Comparison of ENCODE assay signal across 16 cellular contexts in the genomic region with DNA sequence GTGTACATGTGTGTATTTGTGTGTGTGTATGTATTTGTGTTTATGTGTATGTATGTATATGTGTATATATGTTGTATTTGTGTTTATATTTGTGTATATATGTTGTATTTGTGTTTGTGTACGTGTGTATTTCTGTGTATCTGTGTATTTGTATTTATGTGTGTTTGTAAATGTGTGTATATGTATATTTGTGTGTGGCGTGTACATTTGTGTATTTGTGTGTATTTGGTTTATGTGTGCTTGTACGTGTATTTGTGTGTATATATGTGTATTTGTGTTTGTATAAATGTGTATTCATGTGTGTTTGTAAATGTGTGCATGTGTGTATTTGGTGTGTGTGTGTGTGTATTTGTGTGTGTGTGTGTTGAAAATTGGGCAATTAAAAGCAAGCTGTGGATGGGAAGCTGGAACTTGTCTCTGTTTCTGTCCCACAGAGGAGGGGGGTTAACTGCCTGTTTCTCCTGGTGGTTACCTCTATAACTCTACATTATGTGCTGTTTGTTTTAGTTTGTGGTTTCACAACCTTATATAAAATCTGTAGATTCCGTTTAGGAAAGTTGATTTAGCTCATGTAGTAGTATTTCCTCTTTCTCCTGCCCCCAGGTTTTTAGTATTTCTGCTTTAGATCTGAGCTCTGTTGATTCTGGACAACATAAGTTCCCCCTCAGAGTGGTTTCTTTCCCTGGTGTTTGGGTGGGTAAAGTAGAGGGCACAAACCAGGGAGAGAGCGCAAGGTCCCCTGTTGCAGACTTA. TPM values are rescaled to one million over a fixed set of nuclear protein-coding genes. Genes with fewer than 3 reads are reported as not detected.
DNase-seq lines count a peak whose midpoint lies in the region; ATAC-seq, FAIRE-seq and TF ChIP-seq lines count a peak whose summit lies in the region.
"Had no signal": no experiment of that assay in that cellular context is flagged by ENCODE, and none has a peak within 500 bp of the region (broad histone marks: within the 10 kb centered on the region; RNA-seq: fewer than 3 reads in every experiment).

No MANE protein-coding gene starts in this region.

- no peak overlapping the region for H3K4me3 ChIP-seq in small intestine (ENCODE audit: low read depth in 1 of 2, low read length in 2 of 2)
- H3K4me3 ChIP-seq: colonic mucosa had no signal

- no peak for TF ChIP-seq CTCF in glutamatergic neuron (IDR thresholded peaks at IDR 0.05; ENCODE audit: partially characterized antibody, unreplicated experiment)
- TF ChIP-seq CTCF in type B pancreatic cell (conservative IDR thresholded peaks at IDR 0.05) = no peak

- H3K4me1 ChIP-seq in small intestine (ENCODE audit: control insufficient read depth in 2 of 2, insufficient read depth in 1 of 2, low read depth in 1 of 2, low read length in 1 of 2) = peaks cover 0 to 4% of the 10 kb centered on the region in 2 donors

- H3K27ac Mint-ChIP-seq in stimulated activated naive CD8-positive, alpha-beta T cell treated with anti-CD3 and anti-CD28 coated beads, Interleukin-15, Interleukin-2, amounts not matched to agents 100 ng/mL and 50 ng/mL, for 24 hours = peak overlapping the region; percentile 23
- H3K27ac Mint-ChIP-seq in T-cell (peak overlapping the region; percentile 17 to 68), glutamatergic neuron (ENCODE audit: unreplicated experiment) (peak overlapping the region; percentile 86), type B pancreatic cell (peak overlapping the region; percentile 96)

- peaks cover 25% of the 10 kb centered on the region for H3K36me3 Mint-ChIP-seq in stimulated activated naive CD8-positive, alpha-beta T cell treated with anti-CD3 and anti-CD28 coated beads, Interleukin-15, Interleukin-2, amounts not matched to agents 100 ng/mL and 50 ng/mL, for 24 hours (ENCODE audit: low read depth)
- H3K36me3 Mint-ChIP-seq in T-cell (peaks cover 22% of the 10 kb centered on the region), glutamatergic neuron (ENCODE audit: unreplicated experiment) (peaks cover 4% of the 10 kb centered on the region), type B pancreatic cell (peaks cover 16% of the 10 kb centered on the region)

- POLR2A ChIA-PET in T-cell (lab: Charles Lee) = no interaction called here

- WGBS in small intestine, 3 donors = 72 to 76% (median 75%) methylated on average over 5 of the region's 5 CpGs

- ATAC-seq in stimulated activated naive CD8-positive, alpha-beta T cell treated with anti-CD3 and anti-CD28 coated beads, Interleukin-15, Interleukin-2, amounts not matched to agents 100 U/mL and 50 U/mL, for 24 hours = no peak
- no peak for ATAC-seq in T-cell (replicated peaks in 1 of 4)
- ATAC-seq: stimulated activated naive CD8-positive, alpha-beta T cell treated with anti-CD3 and anti-CD28 coated beads, Interleukin-15, amount 100 ng/mL, for 72 hours had no signal

- H3K9me3 Mint-ChIP-seq in stimulated activated naive CD8-positive, alpha-beta T cell treated with anti-CD3 and anti-CD28 coated beads, Interleukin-15, Interleukin-2, amounts not matched to agents 100 ng/mL and 50 ng/mL, for 24 hours = no peaks in the 10 kb centered on the region
- H3K9me3 Mint-ChIP-seq in T-cell = peaks cover 0 to 3% (median 0%) of the 10 kb centered on the region in 3 donors
- H3K9me3 Mint-ChIP-seq in glutamatergic neuron (ENCODE audit: unreplicated experiment) = peaks cover 13% of the 10 kb centered on the region
- H3K9me3 Mint-ChIP-seq in type B pancreatic cell = no peaks in the 10 kb centered on the region
- H3K9me3 Mint-ChIP-seq: stimulated activated naive CD8-positive, alpha-beta T cell treated with anti-CD3 and anti-CD28 coated beads, Interleukin-15, amount 100 ng/mL, for 72 hours had no signal

- H3K27me3 Mint-ChIP-seq in stimulated activated naive CD8-positive, alpha-beta T cell treated with anti-CD3 and anti-CD28 coated beads, Interleukin-15, Interleukin-2, amounts not matched to agents 100 ng/mL and 50 ng/mL, for 24 hours = no peaks in the 10 kb centered on the region
- H3K27me3 Mint-ChIP-seq in T-cell (no peaks in the 10 kb centered on the region), glutamatergic neuron (ENCODE audit: unreplicated experiment) (peaks cover 15% of the 10 kb centered on the region), type B pancreatic cell (no peaks in the 10 kb centered on the region)
- H3K27me3 Mint-ChIP-seq: stimulated activated naive CD8-positive, alpha-beta T cell treated with anti-CD3 and anti-CD28 coated beads, Interleukin-15, amount 100 ng/mL, for 72 hours had no signal

- H3K9me3 ChIP-seq in small intestine (ENCODE audit: control insufficient read depth, low read depth) = no peaks in the 10 kb centered on the region
- H3K9me3 ChIP-seq: colonic mucosa had no signal

- H3K36me3 ChIP-seq in small intestine (ENCODE audit: control insufficient read depth in 2 of 2, insufficient read depth in 2 of 2, low read length in 2 of 2) = peaks cover 0 to 4% of the 10 kb centered on the region in 2 donors
- H3K36me3 ChIP-seq: colonic mucosa had no signal

- H3K27ac ChIP-seq in small intestine (ENCODE audit: low read depth in 1 of 2, low read length in 1 of 2) = peak overlapping the region in 1 of 2 donors; percentile 1

- no peaks in the 10 kb centered on the region for H3K27me3 ChIP-seq in small intestine (ENCODE audit: control insufficient read depth in 2 of 2, insufficient read depth in 2 of 2, low read length in 2 of 2)
- H3K27me3 ChIP-seq: colonic mucosa had no signal

- no peak overlapping the region for H3K4me3 Mint-ChIP-seq in stimulated activated naive CD8-positive, alpha-beta T cell treated with anti-CD3 and anti-CD28 coated beads, Interleukin-15, Interleukin-2, amounts not matched to agents 100 ng/mL and 50 ng/mL, for 24 hours
- H3K4me3 Mint-ChIP-seq in T-cell = no peak overlapping the region
- peak overlapping the region; percentile 68 for H3K4me3 Mint-ChIP-seq in glutamatergic neuron (ENCODE audit: unreplicated experiment)
- H3K4me3 Mint-ChIP-seq in type B pancreatic cell = peak overlapping the region; percentile 73
- H3K4me3 Mint-ChIP-seq: activated naive CD4-positive, alpha-beta T cell treated with anti-CD3 and anti-CD28 coated beads for 36 hours; stimulated activated naive CD8-positive, alpha-beta T cell treated with anti-CD3 and anti-CD28 coated beads, Interleukin-15, amount 100 ng/mL, for 72 hours had no signal

- DNase-seq in stimulated activated naive CD8-positive, alpha-beta T cell treated with anti-CD3 and anti-CD28 coated beads, Interleukin-15, Interleukin-2, amounts not matched to agents 100 U/mL and 50 U/mL, for 24 hours = no peak
- DNase-seq in T-cell (no peak), glutamatergic neuron (no peak), type B pancreatic cell (ENCODE audit: extremely low spot score, unreplicated experiment) (no peak), NCI-H1105 (lab: John Stamatoyannopoulos, UW) (no peak), small intestine (no peak)
- no peak for DNase-seq in stimulated activated CD4-positive, alpha-beta T cell treated with anti-CD3 and anti-CD28 coated beads, Interleukin-15, amount 100 ng/mL, for 24 hours
- DNase-seq: activated CD4-positive, alpha-beta T cell treated with anti-CD3 and anti-CD28 coated beads, Interleukin-2, amount 50 U/mL, for 1 hour; activated naive CD4-positive, alpha-beta T cell treated with anti-CD3 and anti-CD28 coated beads for 36 hours; midbrain; retina; stimulated activated CD4-positive, alpha-beta T cell treated with anti-CD3 and anti-CD28 coated beads, Interleukin-4, amount 100 ng/mL, for 1 hour; stimulated activated naive CD8-positive, alpha-beta T cell treated with anti-CD3 and anti-CD28 coated beads, Interleukin-15, amount 100 ng/mL, for 72 hours had no signal

- CTCF ChIA-PET in T-cell (lab: Charles Lee) = no interaction called here

- H3K4me1 Mint-ChIP-seq in stimulated activated naive CD8-positive, alpha-beta T cell treated with anti-CD3 and anti-CD28 coated beads, Interleukin-15, Interleukin-2, amounts not matched to agents 100 ng/mL and 50 ng/mL, for 24 hours (ENCODE audit: low read depth) = peaks cover 29% of the 10 kb centered on the region
- peaks cover 37 to 46% (median 42%) of the 10 kb centered on the region in 3 donors for H3K4me1 Mint-ChIP-seq in T-cell
- H3K4me1 Mint-ChIP-seq in glutamatergic neuron (ENCODE audit: low read depth, unreplicated experiment) = peaks cover 56% of the 10 kb centered on the region
- H3K4me1 Mint-ChIP-seq in type B pancreatic cell (ENCODE audit: unreplicated experiment) = peaks cover 52% of the 10 kb centered on the region

- no peak for FAIRE-seq in small intestine (lab: Jason Lieb, UNC)
- FAIRE-seq: RCC 7860 had no signal

RNA-seq across cellular contexts. Expression of a gene that starts 28.9 kb away (rescaled TPM):
- total RNA-seq in T-cell (10 to 100 TPM; 59.6 to 85.3 (median 70.8) TPM), glutamatergic neuron (ENCODE audit: unreplicated experiment) (228 TPM), type B pancreatic cell (ENCODE audit: low replicate concordance) (82.6 and 109 TPM in 2 replicates)
- 10 to 100 TPM; 30.5 to 47.2 (median 42.7) TPM for polyA plus RNA-seq in small intestine

RNA-seq across cellular contexts. Expression of a gene that starts 44.0 kb away (rescaled TPM):
- total RNA-seq in T-cell (10 to 100 TPM; 39.0 to 68.4 (median 51.2) TPM), glutamatergic neuron (ENCODE audit: unreplicated experiment) (56.1 TPM), type B pancreatic cell (ENCODE audit: low replicate concordance) (98.9 and 100 TPM in 2 replicates)
- 10 to 100 TPM; 13.6 to 67.1 (median 17.0) TPM for polyA plus RNA-seq in small intestine

Comparison
In these comparisons a context has a peak if more than half of its experiments do, and no peak if none do; other contexts are left out.
1. H3K27ac Mint-ChIP-seq: peak in every context shown above with its lines; median percentile 96 in type B pancreatic cell; 86 in glutamatergic neuron; 42 in T-cell; 23 in stimulated activated naive CD8-positive, alpha-beta T cell treated with anti-CD3 and anti-CD28 coated beads, Interleukin-15, Interleukin-2, amounts not matched to agents 100 ng/mL and 50 ng/mL, for 24 hours.
2. H3K4me3 Mint-ChIP-seq: peak in glutamatergic neuron (single experiment) and type B pancreatic cell (single experiment); none in stimulated activated naive CD8-positive, alpha-beta T cell treated with anti-CD3 and anti-CD28 coated beads, Interleukin-15, Interleukin-2, amounts not matched to agents 100 ng/mL and 50 ng/mL, for 24 hours (single experiment) and T-cell (0 of 3).